Comparison of ENCODE assay signal across 7 cellular contexts in the genomic region with DNA sequence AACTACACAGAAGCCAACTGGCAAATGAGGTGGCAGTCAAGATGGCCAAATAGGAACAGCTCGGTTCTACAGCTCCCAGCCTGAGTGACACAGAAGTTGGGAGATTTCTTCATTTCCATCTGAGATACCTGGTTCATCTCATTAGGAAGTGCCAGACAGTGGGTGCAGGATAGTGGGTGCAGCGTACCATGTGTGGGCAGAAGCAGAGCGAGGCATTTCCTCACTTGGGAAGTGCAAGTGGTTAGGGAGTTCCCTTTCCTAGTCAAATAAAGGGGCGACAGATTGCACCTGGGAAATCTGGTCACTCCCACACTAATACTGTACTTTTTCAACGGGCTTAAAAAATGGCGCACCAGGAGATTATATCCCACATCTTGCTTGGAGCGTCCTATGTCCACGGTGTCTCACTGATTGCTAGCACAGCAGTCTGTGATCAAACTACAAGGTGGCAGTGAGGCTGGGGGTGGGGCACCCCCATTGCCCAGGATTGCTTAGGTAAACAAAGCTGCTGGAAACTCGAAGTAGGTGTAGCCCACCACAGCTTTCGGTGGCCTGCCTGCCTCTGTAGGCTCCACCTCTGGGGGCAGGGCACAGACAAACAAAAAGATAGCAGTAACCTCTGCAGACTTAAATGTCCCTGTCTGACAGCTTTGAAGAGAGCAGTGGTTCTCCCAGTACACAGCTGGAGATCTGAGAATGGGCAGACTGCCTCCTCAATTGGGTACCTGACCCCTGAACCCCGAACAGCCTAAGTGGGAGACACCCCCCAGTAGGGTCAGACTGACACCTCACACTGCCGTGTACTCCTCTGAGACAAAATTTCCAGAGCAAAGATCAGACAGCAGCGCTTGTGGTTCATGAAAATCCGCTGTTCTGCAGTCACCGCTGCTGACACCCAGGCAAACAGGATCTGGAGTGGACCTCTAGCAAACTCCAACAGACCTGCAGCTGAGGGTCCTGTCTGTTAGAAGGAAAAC.
DNase-seq lines count a peak whose midpoint lies in the region; ATAC-seq, FAIRE-seq and TF ChIP-seq lines count a peak whose summit lies in the region.
"Not testable (repeated sequence)": the region's sequence is repeated elsewhere in the genome, so short reads cannot be mapped to it uniquely, and the experiment has no call there.

No MANE protein-coding gene starts in this region.

- not testable (repeated sequence) for H3K4me3 Mint-ChIP-seq in type B pancreatic cell

- not testable (repeated sequence) for FAIRE-seq in kidney (lab: Jason Lieb, UNC)

- not testable (repeated sequence) for TF ChIP-seq POLR2A in Peyer's patch (IDR thresholded peaks at IDR 0.05)

- not testable (repeated sequence) for H3K27ac Mint-ChIP-seq in type B pancreatic cell

- not testable (repeated sequence) for H3K9ac ChIP-seq in kidney (ENCODE audit: low read length in 2 of 2)

- not testable (repeated sequence) for H3K27ac ChIP-seq in Peyer's patch; kidney (ENCODE audit: low read depth in 2 of 2, low read length in 2 of 2)

- ATAC-seq in Right ventricle myocardium superior (ENCODE audit: poor library complexity), result not testable (repeated sequence)

- H3K9me3 Mint-ChIP-seq in type B pancreatic cell, result not testable (repeated sequence)

- H3K4me1 ChIP-seq in Peyer's patch; kidney (ENCODE audit: control insufficient read depth in 1 of 2, insufficient read depth in 1 of 2, low read depth in 1 of 2, low read length in 2 of 2): not testable (repeated sequence)

- not testable (repeated sequence) for H3K36me3 ChIP-seq in Peyer's patch; kidney (ENCODE audit: control insufficient read depth in 1 of 2, insufficient read depth in 2 of 2, low read length in 2 of 2)

- DNase-seq in Peyer's patch (peak in 2 of 3 donors; percentile 10 to 41), Right ventricle myocardium superior (peak; percentile 27), kidney (peak; percentile 50), mesenteric fat pad (ENCODE audit: low spot score) (peak; percentile 88), posterior vena cava (ENCODE audit: low spot score) (peak; percentile 78), type B pancreatic cell (ENCODE audit: extremely low spot score, unreplicated experiment) (peak; percentile 66)
- DNase-seq in activated effector memory CD4-positive, alpha-beta T cell treated with anti-CD3 and anti-CD28 coated beads, Interleukin-2, amount 50 U/mL, for 16 hours, result peak; percentile 55

- peaks cover 0 to 29% (median 3%) of the 10 kb centered on the region in 4 donors for H3K9me3 ChIP-seq in Peyer's patch
- H3K9me3 ChIP-seq in kidney (ENCODE audit: control insufficient read depth in 1 of 2, low read length in 2 of 2), result not testable (repeated sequence)

- intact Hi-C loops in Right ventricle myocardium superior (cut with DNase I); kidney (cut with DNase I); posterior vena cava (cut with DNase I): not testable (repeated sequence)

- H3K36me3 Mint-ChIP-seq in type B pancreatic cell, result not testable (repeated sequence)

- H3K27me3 ChIP-seq in Peyer's patch, result not testable (repeated sequence)

- TF ChIP-seq CTCF in Peyer's patch (IDR thresholded peaks at IDR 0.05); kidney (IDR thresholded peaks at IDR 0.05; ENCODE audit: borderline replicate concordance, extremely low read depth, insufficient read depth); type B pancreatic cell (conservative IDR thresholded peaks at IDR 0.05): not testable (repeated sequence)

- not testable (repeated sequence) for H3K4me3 ChIP-seq in Peyer's patch; kidney (ENCODE audit: low read length in 2 of 2)

- not testable (repeated sequence) for H3K27me3 Mint-ChIP-seq in type B pancreatic cell

- not testable (repeated sequence) for H3K4me1 Mint-ChIP-seq in type B pancreatic cell (ENCODE audit: unreplicated experiment)

Comparison
In these comparisons a context has a peak if more than half of its experiments do, and no peak if none do; other contexts are left out.
1. DNase-seq: peak in every context shown above with its lines; median percentile 88 in mesenteric fat pad; 78 in posterior vena cava; 66 in type B pancreatic cell; 55 in activated effector memory CD4-positive, alpha-beta T cell treated with anti-CD3 and anti-CD28 coated beads, Interleukin-2, amount 50 U/mL, for 16 hours; 50 in kidney; 27 in Right ventricle myocardium superior; 26 in Peyer's patch.